23 cellular contexts compared by ENCODE assay signal in the genomic region with DNA sequence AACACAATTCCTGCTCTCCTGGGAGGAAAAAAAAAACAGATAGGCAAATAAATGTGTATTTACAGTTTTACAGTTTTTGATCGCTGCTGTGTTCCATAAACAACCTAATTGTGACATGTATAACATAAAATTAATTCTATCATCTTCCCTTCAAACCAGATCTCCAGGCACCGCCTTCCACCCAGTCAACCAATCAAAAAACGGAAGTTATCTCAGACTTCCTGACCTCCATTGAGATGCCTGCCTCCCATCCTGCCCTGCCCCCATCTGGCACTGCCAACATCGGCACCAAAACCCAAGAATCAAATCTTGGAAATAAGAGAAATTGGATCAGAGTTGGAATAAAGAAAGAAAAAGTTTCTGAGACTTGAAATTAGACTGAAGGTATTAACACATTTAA.
"Had no signal": no experiment of that assay in that cellular context is flagged by ENCODE, and none has a peak within 500 bp of the region (broad histone marks: within the 10 kb centered on the region; RNA-seq: fewer than 3 reads in every experiment).

No MANE protein-coding gene starts in this region.

- H3K4me3 ChIP-seq: heart right ventricle, lower lobe of right lung, sigmoid colon, smooth muscle cell, stomach, transverse colon, uterus had no signal

- H3K27me3 ChIP-seq: heart right ventricle, sigmoid colon, stomach, transverse colon, uterus had no signal

- DNase-seq: activated CD4-positive, alpha-beta memory T cell treated with anti-CD3 and anti-CD28 coated beads, Interleukin-2, amount 10 ng/mL, durations not matched to agents 7 days and 5 days; activated CD4-positive, alpha-beta T cell treated with anti-CD3 and anti-CD28 coated beads, Interleukin-2, amount 10 ng/mL, durations not matched to agents 24 days and 14 days; activated effector memory CD4-positive, alpha-beta T cell treated with Interleukin-2 at 50 U/mL for 16 hours; activated naive CD4-positive, alpha-beta T cell treated with anti-CD3 and anti-CD28 coated beads, Interleukin-2, amount 10 ng/mL, durations not matched to agents 7 days and 5 days; activated naive CD8-positive, alpha-beta T cell treated with anti-CD3 and anti-CD28 coated beads, Interleukin-2, amount 50 U/mL, for 24 hours; activated T-cell treated with anti-CD3 and anti-CD28 coated beads, Interleukin-2, amount 50 U/mL, for 72 hours; cerebellar nuclear complex; cortex of kidney; heart right ventricle; immature natural killer cell; lower lobe of right lung; naive thymus-derived CD8-positive, alpha-beta T cell; retina; sigmoid colon; stimulated activated CD4-positive, alpha-beta T cell treated with anti-CD3 and anti-CD28 coated beads, Interleukin-15, amount 100 ng/mL, for 24 hours; stomach; T-helper 9 cell; transverse colon; uterus had no signal

- H3K36me3 ChIP-seq: heart right ventricle, lower lobe of right lung, sigmoid colon, stomach, transverse colon, uterus had no signal

- H3K9me3 ChIP-seq: heart right ventricle, lower lobe of right lung, sigmoid colon, stomach, transverse colon, uterus had no signal

- ATAC-seq: activated CD4-positive, CD25-positive, alpha-beta regulatory T cell treated with anti-CD3 and anti-CD28 coated beads, Interleukin-2, amount 50 U/mL, for 24 hours; activated naive CD8-positive, alpha-beta T cell treated with anti-CD3 and anti-CD28 coated beads, Interleukin-2, amount 50 U/mL, for 24 hours; activated T-cell treated with anti-CD3 and anti-CD28 coated beads, Interleukin-2, amount 50 U/mL, for 72 hours; heart right ventricle; left lobe of liver; lower lobe of right lung; naive thymus-derived CD8-positive, alpha-beta T cell; stimulated activated memory B cell treated with anti-CD40 and anti-IgM and Interleukin-4, amounts not matched to agents 10 μg/mL and 1 μg/mL and 100 μg/mL, for 72 hours had no signal
